ENCODE assay signal across 1 cellular context in genomic region chr5:151157426-151158286, GRCh38.
TF ChIP-seq lines count a peak whose summit lies in the region.

Gene ANXA6 (minus strand): TSS chr5:151157779. CDS start chr5:151147901, 9,878 bp downstream.

TF ChIP-seq in WTC11, 78 proteins besides CTCF, POLR2A, EP300 and RAD21 (continued from another document):
- TF ChIP-seq TEAD1 (CRISPR knock-in tag; IDR thresholded peaks at IDR 0.05) = peak; percentile 62; the same call in 1 of the 2 replicates
- no peak for TF ChIP-seq CREB1 (CRISPR knock-in tag; IDR thresholded peaks at IDR 0.05)
- no peak for TF ChIP-seq ZNF317 (CRISPR knock-in tag; IDR thresholded peaks at IDR 0.05; ENCODE audit: borderline replicate concordance, low read depth)
- TF ChIP-seq ZNF219 (CRISPR knock-in tag; IDR thresholded peaks at IDR 0.05; ENCODE audit: borderline replicate concordance) = no peak
- TF ChIP-seq NFE2L1 (CRISPR knock-in tag; IDR thresholded peaks at IDR 0.05) = peak; percentile 86
- TF ChIP-seq SMAD4 (CRISPR knock-in tag; IDR thresholded peaks at IDR 0.05) = no peak
- TF ChIP-seq E2F5 (CRISPR knock-in tag; IDR thresholded peaks at IDR 0.05) = peak; percentile 56
